ENCODE assay signal across 18 cellular contexts in genomic region chr10:83372646-83373045, GRCh38.
DNase-seq lines count a peak whose midpoint lies in the region; TF ChIP-seq lines count a peak whose summit lies in the region.
"Had no signal": no experiment of that assay in that cellular context is flagged by ENCODE, and none has a peak within 500 bp of the region (broad histone marks: within the 10 kb centered on the region; RNA-seq: fewer than 3 reads in every experiment).

No MANE protein-coding gene starts in this region.

- H4K8ac ChIP-seq in mesenchymal stem cell (ENCODE audit: low read length) = no peak overlapping the region

- H3K18ac ChIP-seq in mesenchymal stem cell (ENCODE audit: low read depth in 1 of 2, low read length in 2 of 2) = no peak overlapping the region

- no peak overlapping the region for H2BK120ac ChIP-seq in mesenchymal stem cell (ENCODE audit: low read depth, low read length)

- 60% methylated on average over 1 of the region's 2 CpGs for WGBS in mesenchymal stem cell

- H3K36me3 ChIP-seq in brain microvascular endothelial cell (replicated peaks) = no peaks in the 10 kb centered on the region
- H3K36me3 ChIP-seq in mesenchymal stem cell (ENCODE audit: control insufficient read depth in 1 of 2, insufficient read depth in 2 of 2, low read depth in 1 of 2, low read length in 2 of 2) = no peaks in the 10 kb centered on the region
- H3K36me3 ChIP-seq in ascending aorta = no peaks in the 10 kb centered on the region

- H3K27me3 ChIP-seq in brain microvascular endothelial cell (replicated peaks) = no peaks in the 10 kb centered on the region
- H3K27me3 ChIP-seq in mesenchymal stem cell (ENCODE audit: control insufficient read depth in 1 of 2, insufficient read depth in 1 of 2, low read length in 2 of 2) = no peaks in the 10 kb centered on the region
- no peaks in the 10 kb centered on the region for H3K27me3 ChIP-seq in ascending aorta

- H2BK12ac ChIP-seq in mesenchymal stem cell (ENCODE audit: low read length in 2 of 2) = no peak overlapping the region

- in situ Hi-C loops in brain microvascular endothelial cell (cut with HindIII; ENCODE audit: low pct_ligation_motif_present, low sequenced_read_pairs) = no loop called here

- no peak overlapping the region for H2AK5ac ChIP-seq in mesenchymal stem cell (ENCODE audit: low read length, severe bottlenecking)

- no peak overlapping the region for H2AFZ ChIP-seq in mesenchymal stem cell (ENCODE audit: low read depth, low read length)

- no peak overlapping the region for H3K4ac ChIP-seq in mesenchymal stem cell (ENCODE audit: low read depth in 1 of 2, low read length in 2 of 2)

- no peak overlapping the region for H2BK5ac ChIP-seq in mesenchymal stem cell (ENCODE audit: low read depth, low read length, poor library complexity, severe bottlenecking)

- H3K14ac ChIP-seq in mesenchymal stem cell (ENCODE audit: low read length in 2 of 2) = no peak overlapping the region

- no peaks in the 10 kb centered on the region for H3K9me3 ChIP-seq in mesenchymal stem cell (ENCODE audit: control insufficient read depth, low read length)
- H3K9me3 ChIP-seq in ascending aorta = no peaks in the 10 kb centered on the region

- no peak overlapping the region for H4K91ac ChIP-seq in mesenchymal stem cell (ENCODE audit: low read length)

- TF ChIP-seq CTCF in AG10803 (conservative IDR thresholded peaks at IDR 0.05; ENCODE audit: low read length) (no peak), brain microvascular endothelial cell (IDR thresholded peaks at IDR 0.05; ENCODE audit: low read depth, low read length, missing control alignments) (no peak), ascending aorta (IDR thresholded peaks at IDR 0.05) (no peak)

- intact Hi-C loops in ascending aorta (cut with DNase I) = no loop called here

- H3K23ac ChIP-seq in mesenchymal stem cell (ENCODE audit: low read length in 2 of 2) = no peak overlapping the region

- H3K27ac ChIP-seq in brain microvascular endothelial cell (peak overlapping the region; percentile 41), mesenchymal stem cell (ENCODE audit: low read length, poor library complexity, severe bottlenecking) (peak overlapping the region; percentile 41), ascending aorta (no peak overlapping the region)
- H3K27ac ChIP-seq: A549, HL-60 had no signal

- H3K4me2 ChIP-seq in mesenchymal stem cell (ENCODE audit: low read length, poor library complexity, severe bottlenecking) = no peak overlapping the region
- H3K4me2 ChIP-seq: A549 had no signal

- H3K79me1 ChIP-seq in mesenchymal stem cell (replicated peaks; ENCODE audit: low read length, poor library complexity, severe bottlenecking) = no peaks in the 10 kb centered on the region

- H3K4me1 ChIP-seq in mesenchymal stem cell (ENCODE audit: control insufficient read depth, insufficient read depth, low read depth, low read length) (no peaks in the 10 kb centered on the region), ascending aorta (no peaks in the 10 kb centered on the region)
- H3K4me1 ChIP-seq: A549 had no signal

- DNase-seq in AG10803 (ENCODE audit: low read depth) = peak; percentile 26
- peak; percentile 41 for DNase-seq in HS-5 (ENCODE audit: low read depth)
- peak; percentile 0 for DNase-seq in brain microvascular endothelial cell
- DNase-seq in mesenchymal stem cell = no peak
- no peak for DNase-seq in inferior parietal cortex (ENCODE audit: extremely low spot score)
- DNase-seq in ascending aorta (ENCODE audit: low spot score in 2 of 2) = no peak
- DNase-seq in activated effector memory CD4-positive, alpha-beta T cell treated with Interleukin-2 at 50 U/mL for 16 hours = no peak
- DNase-seq: Calu3; CD4-positive, alpha-beta memory T cell; DMS53; MV-4-11; NCI-H1417 treated with DMSO at 0.1 percent for 48 hours; NCI-H1930; NCI-H526 treated with DMSO at 0.1 percent for 48 hours; SHP77 treated with DMSO at 0.1 percent for 48 hours had no signal

- no peak overlapping the region for H3K4me3 ChIP-seq in AG10803 (ENCODE audit: low read length)
- no peak overlapping the region for H3K4me3 ChIP-seq in brain microvascular endothelial cell (ENCODE audit: low read depth, low read length)
- no peak overlapping the region for H3K4me3 ChIP-seq in mesenchymal stem cell (ENCODE audit: insufficient read depth in 1 of 2, low read depth in 1 of 2, low read length in 2 of 2)
- H3K4me3 ChIP-seq in ascending aorta = no peak overlapping the region
- H3K4me3 ChIP-seq: A549, K562 had no signal

- no peak overlapping the region for H2BK15ac ChIP-seq in mesenchymal stem cell (ENCODE audit: low read depth, poor library complexity, severe bottlenecking)

- peak overlapping the region; percentile 26 for H3K9ac ChIP-seq in mesenchymal stem cell (ENCODE audit: low read length)

Comparison
In these comparisons a context has a peak if more than half of its experiments do, and no peak if none do; other contexts are left out.
1. DNase-seq: peak in AG10803 (single experiment), HS-5 (single experiment) and brain microvascular endothelial cell (single experiment); none in mesenchymal stem cell (single experiment), inferior parietal cortex (single experiment), ascending aorta (0 of 2) and activated effector memory CD4-positive, alpha-beta T cell treated with Interleukin-2 at 50 U/mL for 16 hours (single experiment).
2. H3K27ac ChIP-seq: peak in brain microvascular endothelial cell (single experiment) and mesenchymal stem cell (single experiment); none in ascending aorta (0 of 2).